In the genomic region with DNA sequence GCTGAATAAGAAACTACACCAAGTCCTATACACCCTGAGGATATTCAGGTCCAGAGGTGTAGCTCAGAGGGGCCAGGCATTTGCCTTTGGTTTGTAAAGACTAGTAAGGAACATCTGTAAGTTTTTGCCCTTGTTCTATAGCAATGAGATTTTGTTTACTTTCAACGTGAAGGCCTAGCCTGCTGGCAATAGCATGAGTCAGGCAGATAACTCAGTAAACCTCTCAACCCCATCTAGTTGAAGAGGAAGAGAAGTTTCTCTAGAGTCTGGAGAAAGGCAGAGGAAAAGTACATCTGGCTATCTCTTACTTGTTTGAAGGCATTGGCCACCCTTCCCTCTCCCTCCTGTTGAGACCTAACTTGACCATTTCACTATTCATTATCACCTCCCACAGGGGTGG, we compare ENCODE assay signal across 21 cellular contexts.
"Had no signal": no experiment of that assay in that cellular context is flagged by ENCODE, and none has a peak within 500 bp of the region (broad histone marks: within the 10 kb centered on the region; RNA-seq: fewer than 3 reads in every experiment).

No MANE protein-coding gene starts in this region.

- H2AFZ ChIP-seq: neural progenitor cell, parathyroid adenoma had no signal

- H3K9me3 ChIP-seq: right atrium auricular region, thoracic aorta, upper lobe of left lung had no signal

- H3K4me1 ChIP-seq: foreskin keratinocyte, gastroesophageal sphincter, parathyroid adenoma, right atrium auricular region, tibial nerve, upper lobe of left lung had no signal

- DNase-seq: cortex of kidney; foreskin keratinocyte; heart left ventricle; hippocampal formation; islet precursor cell; midbrain; naive thymus-derived CD4-positive, alpha-beta T cell; stimulated activated CD4-positive, alpha-beta T cell treated with anti-CD3 and anti-CD28 coated beads, Interleukin-15, amount 100 ng/mL, for 24 hours; stimulated activated CD4-positive, alpha-beta T cell treated with anti-CD3 and anti-CD28 coated beads, Interleukin-2, amount 100 ng/mL, for 48 hours; stimulated activated naive B cell treated with anti-CD40 and anti-IgM and Interleukin-4, amounts not matched to agents 10 μg/mL and 1 μg/mL and 100 μg/mL, for 72 hours; upper lobe of left lung had no signal

- H3K27me3 ChIP-seq: foreskin keratinocyte, heart left ventricle, neural progenitor cell, right atrium auricular region, tibial nerve, upper lobe of left lung had no signal

- ATAC-seq: foreskin keratinocyte; gastroesophageal sphincter; heart left ventricle; left lobe of liver; naive thymus-derived CD4-positive, alpha-beta T cell; sciatic nerve; stimulated activated naive B cell treated with anti-CD40 and anti-IgM and Interleukin-4, amounts not matched to agents 10 μg/mL and 1 μg/mL and 100 μg/mL, for 72 hours had no signal

- H3K79me2 ChIP-seq: parathyroid adenoma had no signal

- H3K9ac ChIP-seq: neural progenitor cell, parathyroid adenoma had no signal

- H3K36me3 ChIP-seq: gastroesophageal sphincter, heart left ventricle, neural progenitor cell, right atrium auricular region, thoracic aorta, tibial nerve, upper lobe of left lung had no signal

- H3K4me3 ChIP-seq: gastroesophageal sphincter, heart left ventricle, lung, neural progenitor cell, right atrium auricular region, skin epidermis, thoracic aorta, tibial nerve, upper lobe of left lung had no signal

- H3K4me2 ChIP-seq: neural progenitor cell had no signal

- H3K27ac ChIP-seq: foreskin keratinocyte, gastroesophageal sphincter, heart left ventricle, neural progenitor cell, parathyroid adenoma, right atrium auricular region, skin epidermis, thoracic aorta, tibial nerve, upper lobe of left lung had no signal
